Comparison of ENCODE assay signal across 13 cellular contexts in genomic region chr11:102305352-102306047, GRCh38. TPM values are rescaled to one million over a fixed set of nuclear protein-coding genes. Genes with fewer than 3 reads are reported as not detected.
DNase-seq lines count a peak whose midpoint lies in the region; ATAC-seq and TF ChIP-seq lines count a peak whose summit lies in the region.
"Had no signal": no experiment of that assay in that cellular context is flagged by ENCODE, and none has a peak within 500 bp of the region (broad histone marks: within the 10 kb centered on the region; RNA-seq: fewer than 3 reads in every experiment).

No MANE protein-coding gene starts in this region.

- H3K14ac ChIP-seq in IMR-90 (replicated peaks; ENCODE audit: low read depth, low read length): no peak overlapping the region

- no peak for DNase-seq in IMR-90
- no peak for DNase-seq in SK-N-MC (ENCODE audit: low read depth, low spot score)
- DNase-seq in effector memory CD8-positive, alpha-beta T cell: no peak
- no peak for DNase-seq in spleen
- no peak for DNase-seq in DMS153 (lab: John Stamatoyannopoulos, UW)
- DNase-seq in NCI-H1694 treated with DMSO at 0.1 percent for 48 hours (lab: John Stamatoyannopoulos, UW): no peak
- DNase-seq in NCI-H187 treated with DMSO at 0.1 percent for 48 hours (lab: John Stamatoyannopoulos, UW): no peak
- DNase-seq: activated CD4-positive, CD25-positive, alpha-beta regulatory T cell treated with anti-CD3 and anti-CD28 coated beads, Interleukin-2, amount 50 U/mL, for 72 hours; amniotic stem cell; effector CD4-positive, alpha-beta T cell; NCI-H510A had no signal

- H3K9me3 Mint-ChIP-seq in effector memory CD8-positive, alpha-beta T cell: peaks cover 0 to 15% of the 10 kb centered on the region in 2 donors

- H3K4me3 ChIP-seq in IMR-90 (ENCODE audit: insufficient read depth, low read depth, low read length) (no peak overlapping the region), SK-N-MC (peak overlapping the region; percentile 59), spleen (no peak overlapping the region)

- ATAC-seq in IMR-90 (ENCODE audit: low read depth): no peak
- ATAC-seq in effector memory CD8-positive, alpha-beta T cell (replicated peaks): no peak
- no peak for ATAC-seq in HG02885 (IDR thresholded peaks at IDR 0.05; ENCODE audit: poor library complexity, unreplicated experiment)

- no peak for TF ChIP-seq RAD21 in IMR-90 (IDR thresholded peaks at IDR 0.05; ENCODE audit: low read length)

- peaks cover 44 to 47% of the 10 kb centered on the region in 2 donors for H3K4me1 Mint-ChIP-seq in effector memory CD8-positive, alpha-beta T cell (ENCODE audit: low read depth in 2 of 2)

- H3K56ac ChIP-seq in IMR-90 (ENCODE audit: extremely low read depth, insufficient read depth, low read length): no peak overlapping the region

- dilution Hi-C loops in IMR-90 (cut with HindIII; ENCODE audit: low sequenced_read_pairs, unreplicated experiment): no loop called here

- no peak overlapping the region for H2BK20ac ChIP-seq in IMR-90 (ENCODE audit: low read depth, low read length)

- no peaks in the 10 kb centered on the region for H3K27me3 ChIP-seq in IMR-90 (ENCODE audit: control insufficient read depth, insufficient read depth, low read length)
- H3K27me3 ChIP-seq in spleen (replicated peaks in 1 of 7): no peaks in the 10 kb centered on the region

- H2AK5ac ChIP-seq in IMR-90 (ENCODE audit: low read depth, low read length): no peak overlapping the region

- no peak overlapping the region for H2BK5ac ChIP-seq in IMR-90 (ENCODE audit: low read depth, low read length, poor library complexity, severe bottlenecking)

- POLR2A ChIA-PET in IMR-90 (lab: Charles Lee; ENCODE audit: unreplicated experiment): no interaction called here

- H3K27ac Mint-ChIP-seq in effector memory CD8-positive, alpha-beta T cell: peak overlapping the region; percentile 11 to 72
- H3K27ac Mint-ChIP-seq: progenitor cell of endocrine pancreas had no signal

- H3K9me3 ChIP-seq in IMR-90 (ENCODE audit: control insufficient read depth, insufficient read depth, low read length): peaks cover 8% of the 10 kb centered on the region
- no peaks in the 10 kb centered on the region for H3K9me3 ChIP-seq in SK-N-MC (ENCODE audit: low read depth, low read length)
- peaks cover 0 to 27% (median 16%) of the 10 kb centered on the region in 8 donors for H3K9me3 ChIP-seq in spleen

- in situ Hi-C loops in IMR-90 (cut with MboI; ENCODE audit: low sequenced_read_pairs): no loop called here

- no CpG with 5 or more reads among the region's 3 CpGs for WGBS in IMR-90 (ENCODE audit: extremely low coverage in 2 of 2, insufficient read length in 1 of 2), 2 experiments
- WGBS in spleen, 5 donors: 66 to 75% (median 72%) methylated on average over 3 of the region's 3 CpGs

- H3K36me3 Mint-ChIP-seq in effector memory CD8-positive, alpha-beta T cell (ENCODE audit: insufficient read depth): peaks cover 3% of the 10 kb centered on the region

- H3K27me3 Mint-ChIP-seq in effector memory CD8-positive, alpha-beta T cell: no peaks in the 10 kb centered on the region
- H3K27me3 Mint-ChIP-seq: progenitor cell of endocrine pancreas had no signal

- H3K4ac ChIP-seq in IMR-90 (ENCODE audit: low read depth, low read length): no peak overlapping the region

- no peak overlapping the region for H2BK120ac ChIP-seq in IMR-90 (ENCODE audit: low read depth, low read length)

- H2AK9ac ChIP-seq in IMR-90 (replicated peaks; ENCODE audit: low read depth, low read length, poor library complexity): no peak overlapping the region

- no TSS peak for BruUV-seq in IMR-90 (replicated peaks; lab: Mats Ljungman, UMichigan)

- H2BK15ac ChIP-seq in IMR-90 (ENCODE audit: low read depth, low read length): no peak overlapping the region

- no peak overlapping the region for H3K4me2 ChIP-seq in IMR-90 (ENCODE audit: low read depth, low read length)

- H3K36me3 ChIP-seq in IMR-90 (ENCODE audit: control insufficient read depth, insufficient read depth, low read length) (no peaks in the 10 kb centered on the region), SK-N-MC (ENCODE audit: insufficient read depth, low read length) (no peaks in the 10 kb centered on the region), spleen (no peaks in the 10 kb centered on the region)

- no peak overlapping the region for H3K27ac ChIP-seq in IMR-90 (ENCODE audit: insufficient read depth, low read length)
- H3K27ac ChIP-seq in SK-N-MC: peak overlapping the region; percentile 58; the same call in 1 of the 2 replicates
- H3K27ac ChIP-seq in spleen: peak overlapping the region; percentile 5 to 90 (median 71)

- no peak overlapping the region for H4K8ac ChIP-seq in IMR-90 (ENCODE audit: low read depth in 2 of 2, low read length in 2 of 2)

- H3K4me1 ChIP-seq in IMR-90 (ENCODE audit: control insufficient read depth, insufficient read depth, low read length) (no peaks in the 10 kb centered on the region), spleen (peaks cover 20 to 72% (median 32%) of the 10 kb centered on the region in 6 donors)

- H4K5ac ChIP-seq in IMR-90 (ENCODE audit: low read depth, low read length): no peak overlapping the region

- TF ChIP-seq CTCF in IMR-90 (conservative IDR thresholded peaks at IDR 0.05; ENCODE audit: low read depth, low read length): no peak
- no peak for TF ChIP-seq CTCF in spleen (IDR thresholded peaks at IDR 0.05 in 8 of 11, conservative IDR thresholded peaks at IDR 0.05 in 3 of 11)

- no peaks in the 10 kb centered on the region; a peak in 1 of 4 replicates for H3K79me1 ChIP-seq in IMR-90 (ENCODE audit: low read depth in 1 of 2, low read length in 2 of 2)

- H4K91ac ChIP-seq in IMR-90 (ENCODE audit: insufficient read depth, low read depth, low read length): no peak overlapping the region

- H2AFZ ChIP-seq in IMR-90 (replicated peaks; ENCODE audit: low read length, poor library complexity): no peak overlapping the region

- intact Hi-C loops in IMR-90 (cut with micrococcal nuclease) (no loop called here), spleen (cut with DNase I; ENCODE audit: low total_unique reads) (no loop called here)

- TF ChIP-seq POLR2A in IMR-90 (IDR thresholded peaks at IDR 0.05; ENCODE audit: low read depth, low read length): no peak
- no peak for TF ChIP-seq POLR2A in spleen (IDR thresholded peaks at IDR 0.05)

- H3K9ac ChIP-seq in IMR-90 (ENCODE audit: low read depth, low read length) (no peak overlapping the region), SK-N-MC (ENCODE audit: insufficient read length) (no peak overlapping the region)

- H4K20me1 ChIP-seq in IMR-90 (ENCODE audit: insufficient read depth, low read length): no peaks in the 10 kb centered on the region

- CTCF ChIA-PET in IMR-90 (lab: Yijun Ruan, JAX): interaction anchor here (1.0 to 1.8 kb wide), 2 partner anchors 12 to 16 kb away, joined by 3 to 6 read pairs; no protein-coding TSS in a partner anchor

- H3K4me3 Mint-ChIP-seq in effector memory CD8-positive, alpha-beta T cell: peak overlapping the region; percentile 8 to 21

- H3K9me1 ChIP-seq in IMR-90 (ENCODE audit: insufficient read depth, low read length): peaks cover 3% of the 10 kb centered on the region; the same call in 1 of the 2 replicates

- no peak overlapping the region for H3K18ac ChIP-seq in IMR-90 (ENCODE audit: low read depth, low read length)

- no peak overlapping the region for H3K23ac ChIP-seq in IMR-90 (ENCODE audit: low read depth, low read length)

TF ChIP-seq in IMR-90, 13 proteins besides CTCF, POLR2A, EP300 and RAD21:
- TF ChIP-seq USF2 (IDR thresholded peaks at IDR 0.05; ENCODE audit: low read depth, low read length) (no peak), ELK1 (IDR thresholded peaks at IDR 0.05; ENCODE audit: borderline replicate concordance, low read depth, low read length) (no peak), NFE2L2 (IDR thresholded peaks at IDR 0.05; ENCODE audit: low read depth, low read length) (no peak), MAFK (IDR thresholded peaks at IDR 0.05; ENCODE audit: low read depth, low read length) (peak; percentile 81), BHLHE40 (IDR thresholded peaks at IDR 0.05; ENCODE audit: low read depth, low read length) (no peak)

RNA-seq across cellular contexts. Expression of gene BIRC3, which starts 11.8 kb away (rescaled TPM):
- total RNA-seq in IMR-90 (2012; rRNA removed): 5.0 and 6.4 TPM in 2 replicates
- 1.3 and 2.2 TPM in 2 replicates for polyA plus RNA-seq in IMR-90 (2012; rRNA removed)
- polyA plus RNA-seq in IMR-90 (2012; cell fraction: cytosol; rRNA removed): 0.25 and 0.29 TPM in 2 replicates
- 0.07 and 0.97 TPM in 2 replicates for polyA plus RNA-seq in IMR-90 (2012; cell fraction: nucleus; rRNA removed; ENCODE audit: low replicate concordance)
- 100 to 1,000 TPM in 3 of 7 donors, 10 to 100 TPM in 4; 73.9 to 164 (median 97.6) TPM for total RNA-seq in spleen
- 10 to 100 TPM; 35.0 to 52.0 (median 41.4) TPM for polyA plus RNA-seq in spleen

RNA-seq across cellular contexts. Expression of gene BIRC2, which starts 41.5 kb away (rescaled TPM):
- 112 and 204 TPM in 2 replicates for total RNA-seq in IMR-90 (2012; rRNA removed)
- 40.4 and 48.0 TPM in 2 replicates for polyA plus RNA-seq in IMR-90 (2012; rRNA removed)
- polyA plus RNA-seq in IMR-90 (2012; cell fraction: cytosol; rRNA removed): 9.2 and 19.6 TPM in 2 replicates
- 8.4 and 78.2 TPM in 2 replicates for polyA plus RNA-seq in IMR-90 (2012; cell fraction: nucleus; rRNA removed; ENCODE audit: low replicate concordance)
- total RNA-seq in spleen: 100 to 1,000 TPM in 1 of 7 donors, 10 to 100 TPM in 6; 43.8 to 101 (median 49.8) TPM
- 10 to 100 TPM; 24.0 to 32.0 (median 27.7) TPM for polyA plus RNA-seq in spleen

Comparison
In these comparisons a context has a peak if more than half of its experiments do, and no peak if none do; other contexts are left out.
1. RNA of gene BIRC3, which starts 11.8 kb away (total RNA-seq): 73.9 to 164 TPM in spleen; 5.0 to 6.4 TPM in IMR-90; every median in the first group is over 10 times any median in the second.